ENCODE assay signal across 10 cellular contexts in the genomic region with DNA sequence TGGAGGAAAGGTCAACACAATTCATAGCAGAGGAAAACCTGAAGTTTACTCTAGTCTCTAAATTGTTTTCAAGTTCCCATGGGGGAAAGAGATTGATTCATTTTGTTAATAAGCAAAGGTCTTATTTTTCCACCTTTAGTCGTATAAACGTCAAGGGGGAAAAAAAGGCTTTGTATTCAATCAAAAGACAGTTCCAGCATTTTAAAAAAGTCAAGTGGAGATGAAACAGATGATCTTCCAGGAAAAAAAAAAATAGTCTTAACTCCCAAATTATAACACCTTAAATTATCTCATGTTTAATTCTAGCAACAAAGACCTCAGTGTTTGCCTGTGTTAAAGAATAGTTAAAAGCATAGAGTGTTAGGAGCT.
DNase-seq lines count a peak whose midpoint lies in the region; ATAC-seq and TF ChIP-seq lines count a peak whose summit lies in the region.
"Had no signal": no experiment of that assay in that cellular context is flagged by ENCODE, and none has a peak within 500 bp of the region (broad histone marks: within the 10 kb centered on the region; RNA-seq: fewer than 3 reads in every experiment).

No MANE protein-coding gene starts in this region.

- H2AK5ac ChIP-seq in neuronal stem cell (ENCODE audit: low read depth, low read length), result peak overlapping the region; percentile 69

- peak overlapping the region; percentile 88 for H3K27ac Mint-ChIP-seq in dendritic cell treated with granulocyte-macrophage colony-stimulating factor and Interleukin-4, amounts not matched to agents 40 ng/mL and 50 ng/mL, for 4 days

- H3K18ac ChIP-seq in neuronal stem cell (ENCODE audit: low read length), result no peak overlapping the region

- intact Hi-C loops in PC-9 (cut with micrococcal nuclease; ENCODE audit: unreplicated experiment), result no loop called here
- intact Hi-C loops in dendritic cell treated with granulocyte-macrophage colony-stimulating factor and Interleukin-4, amounts not matched to agents 40 ng/mL and 50 ng/mL, for 4 days (cut with micrococcal nuclease), result no loop called here

- no TSS peak for BruUV-seq in PC-9 (replicated peaks; lab: Mats Ljungman, UMichigan)

- H3K4me2 ChIP-seq in PC-9, result peak overlapping the region; percentile 54
- H3K4me2 ChIP-seq in neuronal stem cell (ENCODE audit: insufficient read depth, low read length, poor library complexity, severe bottlenecking), result no peak overlapping the region

- TF ChIP-seq CTCF in 22Rv1 (IDR thresholded peaks at IDR 0.05), result no peak
- TF ChIP-seq CTCF in PC-9 (conservative IDR thresholded peaks at IDR 0.05), result no peak

- H3K9me2 ChIP-seq in PC-9 (ENCODE audit: insufficient read depth), result no peaks in the 10 kb centered on the region

- H3K4me1 ChIP-seq in PC-9 (replicated peaks; ENCODE audit: insufficient read depth) (peaks cover 60% of the 10 kb centered on the region), neuronal stem cell (ENCODE audit: control insufficient read depth in 2 of 2, insufficient read depth in 1 of 2, low read depth in 1 of 2, low read length in 2 of 2) (peaks cover 21 to 31% of the 10 kb centered on the region in 2 donors)

- H2BK15ac ChIP-seq in neuronal stem cell (ENCODE audit: low read length), result peak overlapping the region; percentile 16

- no peaks in the 10 kb centered on the region for H3K79me1 ChIP-seq in neuronal stem cell (ENCODE audit: low read depth, low read length)

- H3K4me3 Mint-ChIP-seq in dendritic cell treated with granulocyte-macrophage colony-stimulating factor and Interleukin-4, amounts not matched to agents 40 ng/mL and 50 ng/mL, for 4 days, result no peak overlapping the region

- H3K4ac ChIP-seq in neuronal stem cell (ENCODE audit: low read length), result no peak overlapping the region

- H3K27me3 ChIP-seq in PC-9 (ENCODE audit: insufficient read depth, low read depth), result no peaks in the 10 kb centered on the region
- H3K27me3 ChIP-seq in neuronal stem cell (ENCODE audit: control insufficient read depth in 3 of 3, insufficient read depth in 3 of 3, low read depth in 1 of 3, low read length in 3 of 3), result no peaks in the 10 kb centered on the region

- no peak overlapping the region for H2BK5ac ChIP-seq in neuronal stem cell (ENCODE audit: low read length)

- no peak overlapping the region for H3K4me3 ChIP-seq in PC-9
- H3K4me3 ChIP-seq in neuronal stem cell (ENCODE audit: low read length in 2 of 2), result no peak overlapping the region
- H3K4me3 ChIP-seq: HAP-1 had no signal

- no peak overlapping the region for H3K9ac ChIP-seq in neuronal stem cell (ENCODE audit: low read depth, low read length, poor library complexity)

- H3K79me2 ChIP-seq in PC-9 (ENCODE audit: low read depth), result no peaks in the 10 kb centered on the region

- H4K20me1 ChIP-seq in PC-9 (ENCODE audit: insufficient read depth), result no peaks in the 10 kb centered on the region

- no peak overlapping the region for H4K8ac ChIP-seq in neuronal stem cell (ENCODE audit: low read depth, low read length)

- no CpG with 5 or more reads among the region's 2 CpGs for WGBS in neuronal stem cell (ENCODE audit: extremely low coverage in 2 of 2, insufficient read length in 2 of 2, insufficient replicate concordance in 1 of 2), 2 donors

- POLR2A ChIA-PET in PC-9 (lab: Charles Lee; ENCODE audit: unreplicated experiment), result interaction anchor here (0.6 kb wide), 1 partner anchor 79 kb away, joined by 4 read pairs; no protein-coding TSS in a partner anchor

- H3K27me3 Mint-ChIP-seq in dendritic cell treated with granulocyte-macrophage colony-stimulating factor and Interleukin-4, amounts not matched to agents 40 ng/mL and 50 ng/mL, for 4 days, result no peaks in the 10 kb centered on the region

- DNase-seq in PC-9 (no peak), neuronal stem cell (ENCODE audit: low spot score) (no peak), iPS-NIHi11 (ENCODE audit: low spot score) (no peak), NCI-H1105 (lab: John Stamatoyannopoulos, UW) (no peak)
- DNase-seq: activated CD4-positive, CD25-positive, alpha-beta regulatory T cell treated with anti-CD3 and anti-CD28 coated beads, Interleukin-2, amount 50 U/mL, for 72 hours had no signal

- H3K9me3 ChIP-seq in PC-9 (ENCODE audit: insufficient read depth, low read depth) (no peaks in the 10 kb centered on the region), neuronal stem cell (replicated peaks in 1 of 2; ENCODE audit: control insufficient read depth in 2 of 2, insufficient read depth in 1 of 2, low read depth in 1 of 2, low read length in 2 of 2) (no peaks in the 10 kb centered on the region)
- H3K9me3 ChIP-seq: HAP-1 had no signal

- H3K4me1 Mint-ChIP-seq in dendritic cell treated with granulocyte-macrophage colony-stimulating factor and Interleukin-4, amounts not matched to agents 40 ng/mL and 50 ng/mL, for 4 days (ENCODE audit: low read depth), result peaks cover 67% of the 10 kb centered on the region

- H4K91ac ChIP-seq in neuronal stem cell (ENCODE audit: low read depth, low read length, poor library complexity), result no peak overlapping the region

- H2BK120ac ChIP-seq in neuronal stem cell (ENCODE audit: low read depth, low read length), result no peak overlapping the region

- no peak overlapping the region for H3K14ac ChIP-seq in neuronal stem cell (ENCODE audit: low read length)

- H3K36me3 Mint-ChIP-seq in dendritic cell treated with granulocyte-macrophage colony-stimulating factor and Interleukin-4, amounts not matched to agents 40 ng/mL and 50 ng/mL, for 4 days (ENCODE audit: low read depth), result no peaks in the 10 kb centered on the region

- H2AFZ ChIP-seq in PC-9 (peak overlapping the region; percentile 44; the same call in 1 of the 2 replicates), neuronal stem cell (ENCODE audit: low read length) (no peak overlapping the region)

- H2BK12ac ChIP-seq in neuronal stem cell (ENCODE audit: low read length), result no peak overlapping the region

- H3K27ac ChIP-seq in 22Rv1, result peak overlapping the region; percentile 44; the same call in 1 of the 2 replicates
- H3K27ac ChIP-seq in PC-9, result peak overlapping the region; percentile 96
- peak overlapping the region; percentile 90 for H3K27ac ChIP-seq in neuronal stem cell (replicated peaks; ENCODE audit: low read length)

- no peaks in the 10 kb centered on the region for H3K9me3 Mint-ChIP-seq in dendritic cell treated with granulocyte-macrophage colony-stimulating factor and Interleukin-4, amounts not matched to agents 40 ng/mL and 50 ng/mL, for 4 days

- ATAC-seq in GM19324 (IDR thresholded peaks at IDR 0.05; ENCODE audit: low FRiP score, unreplicated experiment), result no peak
- ATAC-seq in HG03354 (IDR thresholded peaks at IDR 0.05; ENCODE audit: poor library complexity, severe bottlenecking, unreplicated experiment), result no peak

- CTCF ChIA-PET in PC-9 (lab: Charles Lee), result no interaction called here

- H3K23ac ChIP-seq in neuronal stem cell (ENCODE audit: low read depth, low read length, poor library complexity), result no peak overlapping the region

- H3K36me3 ChIP-seq in PC-9 (ENCODE audit: low read depth), result no peaks in the 10 kb centered on the region
- H3K36me3 ChIP-seq in neuronal stem cell (replicated peaks in 1 of 2; ENCODE audit: control insufficient read depth in 2 of 2, insufficient read depth in 2 of 2, low read length in 2 of 2), result no peaks in the 10 kb centered on the region
- H3K36me3 ChIP-seq: HAP-1 had no signal

- peaks cover 46% of the 10 kb centered on the region for H3F3A ChIP-seq in PC-9 (ENCODE audit: insufficient read depth, low read depth)

Comparison
In these comparisons a context has a peak if more than half of its experiments do, and no peak if none do; other contexts are left out.
1. H3K27ac ChIP-seq: peak in every context shown above with its lines; median percentile 96 in PC-9; 90 in neuronal stem cell; 44 in 22Rv1.